Comparison of ENCODE assay signal across 13 cellular contexts in the genomic region with DNA sequence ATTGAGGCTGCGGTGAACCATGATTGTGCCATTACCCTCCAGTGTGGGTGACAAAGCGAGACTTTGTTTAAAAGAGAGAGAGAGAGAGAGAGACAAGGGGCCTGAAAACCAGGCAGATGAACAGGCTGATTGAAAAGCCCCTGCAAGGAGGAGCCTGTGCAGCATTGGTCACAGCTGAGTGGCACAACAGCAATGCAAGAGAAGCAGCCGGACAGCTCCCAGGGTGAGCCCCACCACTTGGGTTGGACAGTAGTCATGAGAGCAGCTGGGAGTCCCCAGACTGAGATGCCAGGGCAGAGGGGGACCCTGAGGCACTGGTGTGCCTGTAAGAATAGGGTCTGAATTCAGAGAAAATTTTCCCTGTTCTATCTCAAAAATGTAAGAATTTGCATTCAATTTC. TPM values are rescaled to one million over a fixed set of nuclear protein-coding genes. Genes with fewer than 3 reads are reported as not detected.
"Had no signal": no experiment of that assay in that cellular context is flagged by ENCODE, and none has a peak within 500 bp of the region (broad histone marks: within the 10 kb centered on the region; RNA-seq: fewer than 3 reads in every experiment).

No MANE protein-coding gene starts in this region.

- H3K9me3 ChIP-seq: thyroid gland had no signal

- H2AFZ ChIP-seq: parathyroid adenoma had no signal

- H3K27ac ChIP-seq: parathyroid adenoma, thyroid gland had no signal

- H3K27me3 ChIP-seq: thyroid gland had no signal

- H3K27me3 Mint-ChIP-seq: naive thymus-derived CD8-positive, alpha-beta T cell; stimulated activated naive B cell treated with anti-CD40 and anti-IgM and Interleukin-4, amounts not matched to agents 10 μg/mL and 1 μg/mL and 100 μg/mL, for 72 hours had no signal

- H3K4me1 ChIP-seq: parathyroid adenoma had no signal

- H3K9me3 Mint-ChIP-seq: naive thymus-derived CD8-positive, alpha-beta T cell; stimulated activated naive B cell treated with anti-CD40 and anti-IgM and Interleukin-4, amounts not matched to agents 10 μg/mL and 1 μg/mL and 100 μg/mL, for 72 hours had no signal

- DNase-seq: activated CD4-positive, alpha-beta T cell treated with anti-CD3 and anti-CD28 coated beads, Interleukin-2, amount 50 U/mL, for 4 hours; activated CD4-positive, CD25-positive, alpha-beta regulatory T cell treated with anti-CD3 and anti-CD28 coated beads, Interleukin-2, amount 50 U/mL, for 72 hours; activated gamma-delta T cell; activated T-cell treated with anti-CD3 and anti-CD28 coated beads, Interleukin-2, amount 50 U/mL, for 1 hour; midbrain; naive thymus-derived CD8-positive, alpha-beta T cell; stimulated activated naive B cell treated with anti-CD40 and anti-IgM and Interleukin-4, amounts not matched to agents 10 μg/mL and 1 μg/mL and 100 μg/mL, for 72 hours; T-helper 9 cell; thyroid gland had no signal

- FAIRE-seq: endometrium, keratinocyte had no signal

- H3K79me2 ChIP-seq: parathyroid adenoma had no signal

- H3K9ac ChIP-seq: parathyroid adenoma had no signal

- H3K4me3 ChIP-seq: thyroid gland had no signal

- H3K4me3 Mint-ChIP-seq: naive thymus-derived CD8-positive, alpha-beta T cell; stimulated activated naive B cell treated with anti-CD40 and anti-IgM and Interleukin-4, amounts not matched to agents 10 μg/mL and 1 μg/mL and 100 μg/mL, for 72 hours had no signal

RNA-seq across cellular contexts. Expression of gene TTBK1, which starts 24.2 kb away (rescaled TPM):
- total RNA-seq: esophagus mucosa; naive thymus-derived CD8-positive, alpha-beta T cell had no signal
- polyA plus RNA-seq: keratinocyte; naive thymus-derived CD8-positive, alpha-beta T cell had no signal
